In the genomic region with DNA sequence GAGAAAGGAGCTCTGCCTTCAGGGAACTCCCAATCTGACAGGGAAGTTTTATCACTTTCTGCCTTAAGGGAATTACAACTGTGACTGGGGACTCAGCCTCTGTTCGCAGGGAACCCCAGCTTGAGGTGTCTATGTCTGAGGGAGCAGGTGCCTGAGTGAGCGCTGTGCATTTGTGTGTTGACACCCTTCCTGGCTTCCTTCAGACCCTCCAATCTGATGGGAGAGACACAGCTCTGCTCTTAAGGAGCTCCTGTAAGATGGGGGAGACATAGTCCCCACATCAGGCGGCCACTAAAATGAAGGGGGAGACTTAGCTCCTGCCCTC, we compare ENCODE assay signal across 17 cellular contexts.
A peak's percentile ranks its signal among the peaks of the same experiment; 100 is the strongest.
DNase-seq lines count a peak whose midpoint lies in the region; ATAC-seq, FAIRE-seq and TF ChIP-seq lines count a peak whose summit lies in the region.
"Had no signal": no experiment of that assay in that cellular context is flagged by ENCODE, and none has a peak within 500 bp of the region (broad histone marks: within the 10 kb centered on the region; RNA-seq: fewer than 3 reads in every experiment).

No MANE protein-coding gene starts in this region.

- no peaks in the 10 kb centered on the region for H3K36me3 Mint-ChIP-seq in CD8-positive, alpha-beta memory T cell
- H3K36me3 Mint-ChIP-seq in activated CD8-positive, alpha-beta T cell treated with anti-CD3 and anti-CD28 coated beads, Interleukin-2, amount 10 ng/mL, durations not matched to agents 7 days and 5 days (ENCODE audit: low read depth): no peaks in the 10 kb centered on the region

- H3K4me1 Mint-ChIP-seq in CD8-positive, alpha-beta memory T cell: no peaks in the 10 kb centered on the region
- H3K4me1 Mint-ChIP-seq in activated CD8-positive, alpha-beta T cell treated with anti-CD3 and anti-CD28 coated beads, Interleukin-2, amount 10 ng/mL, durations not matched to agents 7 days and 5 days (ENCODE audit: low read depth): peaks cover 11% of the 10 kb centered on the region

- H3K27ac Mint-ChIP-seq in CD8-positive, alpha-beta memory T cell: peak overlapping the region in 1 of 8 donors; percentile 58
- H3K27ac Mint-ChIP-seq in activated CD8-positive, alpha-beta T cell treated with anti-CD3 and anti-CD28 coated beads, Interleukin-2, amount 10 ng/mL, durations not matched to agents 7 days and 5 days: no peak overlapping the region
- H3K27ac Mint-ChIP-seq: activated CD4-positive, alpha-beta T cell treated with anti-CD3 and anti-CD28 coated beads for 36 hours had no signal

- H3K4me3 Mint-ChIP-seq in CD8-positive, alpha-beta memory T cell: peak overlapping the region in 1 of 7 donors; percentile 3
- H3K4me3 Mint-ChIP-seq in activated CD8-positive, alpha-beta T cell treated with anti-CD3 and anti-CD28 coated beads, Interleukin-2, amount 10 ng/mL, durations not matched to agents 7 days and 5 days: no peak overlapping the region
- H3K4me3 Mint-ChIP-seq: activated CD4-positive, alpha-beta T cell treated with anti-CD3 and anti-CD28 coated beads for 36 hours; effector memory CD8-positive, alpha-beta T cell had no signal

- H3K4me2 ChIP-seq in osteoblast (ENCODE audit: insufficient read depth, low read length) (peak overlapping the region; percentile 6), Karpas-422 (ENCODE audit: low read depth, low read length, poor library complexity, severe bottlenecking) (no peak overlapping the region)

- H3K27me3 Mint-ChIP-seq in CD8-positive, alpha-beta memory T cell: peaks cover 0 to 11% of the 10 kb centered on the region in 2 donors
- H3K27me3 Mint-ChIP-seq in activated CD8-positive, alpha-beta T cell treated with anti-CD3 and anti-CD28 coated beads, Interleukin-2, amount 10 ng/mL, durations not matched to agents 7 days and 5 days (ENCODE audit: low read depth): peaks cover 3% of the 10 kb centered on the region

- POLR2A ChIA-PET in CD8-positive, alpha-beta memory T cell (lab: Charles Lee): no interaction called here
- POLR2A ChIA-PET in activated CD8-positive, alpha-beta T cell treated with anti-CD3 and anti-CD28 coated beads, Interleukin-2, amount 10 ng/mL, durations not matched to agents 7 days and 5 days (lab: Charles Lee): interaction anchor here (0.7 kb wide), 1 partner anchor 8 kb away, joined by 3 read pairs; no protein-coding TSS in a partner anchor

- H3K79me2 ChIP-seq in osteoblast (ENCODE audit: insufficient read depth, low read length) (no peaks in the 10 kb centered on the region), Karpas-422 (ENCODE audit: low read length) (no peaks in the 10 kb centered on the region)
- H3K79me2 ChIP-seq: parathyroid adenoma had no signal

- no peaks in the 10 kb centered on the region for H3K36me3 ChIP-seq in CD8-positive, alpha-beta memory T cell (ENCODE audit: insufficient read depth, low read length)
- no peaks in the 10 kb centered on the region for H3K36me3 ChIP-seq in SJSA1
- H3K36me3 ChIP-seq in osteoblast (ENCODE audit: insufficient read depth, low read length): no peaks in the 10 kb centered on the region
- H3K36me3 ChIP-seq in Karpas-422 (ENCODE audit: insufficient read depth, low read length): no peaks in the 10 kb centered on the region
- H3K36me3 ChIP-seq: cardiac muscle cell, gastrocnemius medialis, stomach had no signal

- H4K20me1 ChIP-seq in osteoblast (ENCODE audit: insufficient read depth, low read length): no peaks in the 10 kb centered on the region
- 0 out of 2 replicates have a peak, but pooled peaks cover 3% of the 10 kb centered on the region for H4K20me1 ChIP-seq in Karpas-422 (ENCODE audit: insufficient read depth, low read depth, low read length)

- H3K9me3 ChIP-seq in CD8-positive, alpha-beta memory T cell (ENCODE audit: low read length): no peaks in the 10 kb centered on the region
- H3K9me3 ChIP-seq in SJSA1 (replicated peaks): no peaks in the 10 kb centered on the region
- no peaks in the 10 kb centered on the region for H3K9me3 ChIP-seq in osteoblast (ENCODE audit: low read depth, low read length)
- no peaks in the 10 kb centered on the region for H3K9me3 ChIP-seq in Karpas-422 (ENCODE audit: low read length)
- H3K9me3 ChIP-seq: gastrocnemius medialis, stomach had no signal

- CTCF ChIA-PET in CD8-positive, alpha-beta memory T cell (lab: Charles Lee): interaction anchor here (1.8 to 2.5 kb wide), 2 partner anchors 10 to 295 kb away, joined by 6 to 9 read pairs; a partner anchor contains a TSS
- CTCF ChIA-PET in activated CD8-positive, alpha-beta T cell treated with anti-CD3 and anti-CD28 coated beads, Interleukin-2, amount 10 ng/mL, durations not matched to agents 7 days and 5 days (lab: Charles Lee): interaction anchor here (1.0 to 4.9 kb wide), 3 partner anchors 8 to 296 kb away, joined by 4 to 39 read pairs (median 8); no protein-coding TSS in a partner anchor

- H3K9me2 ChIP-seq in Karpas-422 (replicated peaks; ENCODE audit: insufficient read depth, low read length): no peaks in the 10 kb centered on the region

- H2AFZ ChIP-seq in osteoblast (ENCODE audit: low read length): no peak overlapping the region
- H2AFZ ChIP-seq in Karpas-422 (ENCODE audit: low read length): no peak overlapping the region
- H2AFZ ChIP-seq: parathyroid adenoma had no signal

- no peak for TF ChIP-seq CTCF in osteoblast (IDR thresholded peaks at IDR 0.05; ENCODE audit: extremely low read depth, low read depth, low read length)

- H3K27me3 ChIP-seq in CD8-positive, alpha-beta memory T cell (ENCODE audit: insufficient read depth, low read length, poor library complexity, severe bottlenecking): no peaks in the 10 kb centered on the region
- H3K27me3 ChIP-seq in SJSA1 (replicated peaks) (no peaks in the 10 kb centered on the region), osteoblast (ENCODE audit: insufficient read depth, low read length) (no peaks in the 10 kb centered on the region), Karpas-422 (ENCODE audit: low read length) (no peaks in the 10 kb centered on the region)
- H3K27me3 ChIP-seq: cardiac muscle cell, gastrocnemius medialis, stomach had no signal

- no peak overlapping the region for H3K4me3 ChIP-seq in CD8-positive, alpha-beta memory T cell (ENCODE audit: low read length)
- H3K4me3 ChIP-seq in SJSA1: no peak overlapping the region
- H3K4me3 ChIP-seq in osteoblast (ENCODE audit: insufficient read depth, low read length): no peak overlapping the region
- H3K4me3 ChIP-seq in Karpas-422 (ENCODE audit: low read length): no peak overlapping the region
- H3K4me3 ChIP-seq: cardiac muscle cell, gastrocnemius medialis, stomach had no signal

- H3K4me1 ChIP-seq in CD8-positive, alpha-beta memory T cell (ENCODE audit: insufficient read depth, low read length): no peaks in the 10 kb centered on the region
- H3K4me1 ChIP-seq in SJSA1 (replicated peaks): peaks cover 47% of the 10 kb centered on the region
- H3K4me1 ChIP-seq in osteoblast (ENCODE audit: insufficient read depth, low read length): peaks cover 61% of the 10 kb centered on the region
- peaks cover 5% of the 10 kb centered on the region; the same call in 1 of the 2 replicates for H3K4me1 ChIP-seq in Karpas-422 (ENCODE audit: low read length)
- H3K4me1 ChIP-seq: parathyroid adenoma had no signal

- no peak for ATAC-seq in activated CD8-positive, alpha-beta T cell treated with anti-CD3 and anti-CD28 coated beads, Interleukin-2, amount 10 ng/mL, durations not matched to agents 7 days and 5 days

- DNase-seq in CD8-positive, alpha-beta memory T cell: no peak
- DNase-seq in SJSA1 (ENCODE audit: low read depth in 1 of 2, low spot score in 2 of 2) (no peak), epithelial cell of prostate (ENCODE audit: low read depth, low spot score) (no peak), osteoblast (ENCODE audit: insufficient read length, low spot score, missing footprints) (peak; percentile 47), Karpas-422 (no peak), inferior parietal cortex (ENCODE audit: extremely low spot score) (no peak), frontal cortex (ENCODE audit: low spot score in 2 of 2) (no peak)
- no peak for DNase-seq in activated CD8-positive, alpha-beta T cell treated with anti-CD3 and anti-CD28 coated beads, Interleukin-2, amount 10 ng/mL, durations not matched to agents 7 days and 5 days
- DNase-seq: effector memory CD8-positive, alpha-beta T cell; NCI-H1048; SHP77 had no signal

- peak overlapping the region; percentile 86 for H3K27ac ChIP-seq in CD8-positive, alpha-beta memory T cell (ENCODE audit: low read depth, low read length)
- H3K27ac ChIP-seq in SJSA1 (peak overlapping the region; percentile 60), epithelial cell of prostate (peak overlapping the region; percentile 100), osteoblast (ENCODE audit: low read depth, low read length) (peak overlapping the region; percentile 99), Karpas-422 (ENCODE audit: low read length) (no peak overlapping the region)
- H3K27ac ChIP-seq: cardiac muscle cell, parathyroid adenoma had no signal

- no peaks in the 10 kb centered on the region for H3K9me3 Mint-ChIP-seq in CD8-positive, alpha-beta memory T cell
- H3K9me3 Mint-ChIP-seq in activated CD8-positive, alpha-beta T cell treated with anti-CD3 and anti-CD28 coated beads, Interleukin-2, amount 10 ng/mL, durations not matched to agents 7 days and 5 days (ENCODE audit: insufficient read depth): no peaks in the 10 kb centered on the region
- H3K9me3 Mint-ChIP-seq: effector memory CD8-positive, alpha-beta T cell had no signal

- no peak for FAIRE-seq in frontal cortex (lab: Jason Lieb, UNC)
- FAIRE-seq: islet of Langerhans had no signal

- H3K9ac ChIP-seq in Karpas-422 (ENCODE audit: low read length): no peak overlapping the region
- H3K9ac ChIP-seq: parathyroid adenoma had no signal
